Comparison of ENCODE assay signal across 22 cellular contexts in the genomic region with DNA sequence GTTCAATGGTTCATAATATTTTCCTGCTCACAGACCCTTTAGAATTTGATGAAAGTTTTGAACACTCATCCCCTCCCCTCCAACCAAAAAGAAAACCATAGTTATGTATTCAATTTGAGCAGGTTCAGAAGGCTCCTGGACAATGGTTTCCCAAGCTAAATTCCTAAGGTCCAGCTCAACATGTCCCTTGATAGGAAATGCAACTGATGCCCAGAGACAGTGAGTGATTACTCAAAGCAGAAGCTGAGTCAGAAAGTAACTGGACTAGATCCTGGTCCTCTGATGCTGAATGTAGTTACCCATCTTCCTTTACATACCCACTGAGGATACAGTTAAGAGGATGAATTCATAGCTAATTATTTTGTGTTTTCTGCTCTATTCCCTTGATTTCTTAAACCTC.
DNase-seq lines count a peak whose midpoint lies in the region; ATAC-seq and TF ChIP-seq lines count a peak whose summit lies in the region.
"Had no signal": no experiment of that assay in that cellular context is flagged by ENCODE, and none has a peak within 500 bp of the region (broad histone marks: within the 10 kb centered on the region; RNA-seq: fewer than 3 reads in every experiment).

No MANE protein-coding gene starts in this region.

- no peak overlapping the region for H2AFZ ChIP-seq in IMR-90 (replicated peaks; ENCODE audit: low read length, poor library complexity)

- H3K4me3 ChIP-seq in AG10803 (ENCODE audit: low read length) (no peak overlapping the region), IMR-90 (ENCODE audit: insufficient read depth, low read depth, low read length) (no peak overlapping the region), choroid plexus epithelial cell (ENCODE audit: low read depth, low read length) (no peak overlapping the region), right cardiac atrium (ENCODE audit: low read length) (no peak overlapping the region)
- H3K4me3 ChIP-seq: cardiac muscle cell had no signal

- H3K4me3 Mint-ChIP-seq in activated CD8-positive, alpha-beta memory T cell treated with anti-CD3 and anti-CD28 coated beads, Interleukin-2, amount 10 ng/mL, durations not matched to agents 7 days and 5 days, result no peak overlapping the region
- H3K4me3 Mint-ChIP-seq: activated CD4-positive, alpha-beta T cell treated with anti-CD3 and anti-CD28 coated beads, Interleukin-2, amount 10 ng/mL, durations not matched to agents 7 days and 5 days; CD4-positive, alpha-beta memory T cell; dendritic cell treated with granulocyte-macrophage colony-stimulating factor and Interleukin-4, amounts not matched to agents 40 ng/mL and 50 ng/mL, for 4 days; H9; mesothelial cell of epicardium; nephron; stimulated activated naive B cell treated with anti-CD40 and anti-IgM and Interleukin-4, amounts not matched to agents 10 μg/mL and 1 μg/mL and 100 μg/mL, for 72 hours; T-helper 1 cell treated with Interleukin-12 subunit alpha and Interleukin-12 subunit beta and Interleukin-4 antibody, amounts not matched to agents 30 μg/mL and 1 μg/mL, for 36 hours had no signal

- H2BK15ac ChIP-seq in IMR-90 (ENCODE audit: low read depth, low read length), result peak overlapping the region; percentile 80; the same call in 1 of the 3 replicates

- in situ Hi-C loops in IMR-90 (cut with MboI; ENCODE audit: low sequenced_read_pairs), result no loop called here

- H2BK20ac ChIP-seq in IMR-90 (ENCODE audit: low read depth, low read length), result peak overlapping the region; percentile 92

- H4K20me1 ChIP-seq in IMR-90 (ENCODE audit: insufficient read depth, low read length), result no peaks in the 10 kb centered on the region

- H3K56ac ChIP-seq in IMR-90 (ENCODE audit: extremely low read depth, insufficient read depth, low read length), result peak overlapping the region; percentile 76; the same call in 1 of the 2 replicates

- TF ChIP-seq POLR2A in IMR-90 (IDR thresholded peaks at IDR 0.05; ENCODE audit: low read depth, low read length), result no peak

- H3K27me3 Mint-ChIP-seq in activated CD8-positive, alpha-beta memory T cell treated with anti-CD3 and anti-CD28 coated beads, Interleukin-2, amount 10 ng/mL, durations not matched to agents 7 days and 5 days, result no peaks in the 10 kb centered on the region
- H3K27me3 Mint-ChIP-seq: activated CD4-positive, alpha-beta T cell treated with anti-CD3 and anti-CD28 coated beads, Interleukin-2, amount 10 ng/mL, durations not matched to agents 7 days and 5 days; dendritic cell treated with granulocyte-macrophage colony-stimulating factor and Interleukin-4, amounts not matched to agents 40 ng/mL and 50 ng/mL, for 4 days had no signal

- H3K27ac ChIP-seq in IMR-90 (ENCODE audit: insufficient read depth, low read length) (no peak overlapping the region), right cardiac atrium (ENCODE audit: low read length) (no peak overlapping the region)
- H3K27ac ChIP-seq: cardiac muscle cell had no signal

- POLR2A ChIA-PET in IMR-90 (lab: Charles Lee; ENCODE audit: unreplicated experiment), result no interaction called here

- H3K14ac ChIP-seq in IMR-90 (replicated peaks; ENCODE audit: low read depth, low read length), result peak overlapping the region; percentile 68

- no peak for TF ChIP-seq CTCF in AG10803 (conservative IDR thresholded peaks at IDR 0.05; ENCODE audit: low read length)
- no peak for TF ChIP-seq CTCF in IMR-90 (conservative IDR thresholded peaks at IDR 0.05; ENCODE audit: low read depth, low read length)
- TF ChIP-seq CTCF in choroid plexus epithelial cell (conservative IDR thresholded peaks at IDR 0.05; ENCODE audit: low read depth, low read length), result no peak

- H3K27ac Mint-ChIP-seq in activated CD8-positive, alpha-beta memory T cell treated with anti-CD3 and anti-CD28 coated beads, Interleukin-2, amount 10 ng/mL, durations not matched to agents 7 days and 5 days, result no peak overlapping the region
- H3K27ac Mint-ChIP-seq: activated CD4-positive, alpha-beta T cell treated with anti-CD3 and anti-CD28 coated beads, Interleukin-2, amount 10 ng/mL, durations not matched to agents 7 days and 5 days; CD4-positive, alpha-beta memory T cell; dendritic cell treated with granulocyte-macrophage colony-stimulating factor and Interleukin-4, amounts not matched to agents 40 ng/mL and 50 ng/mL, for 4 days; H9; mesothelial cell of epicardium; nephron; stimulated activated naive B cell treated with anti-CD40 and anti-IgM and Interleukin-4, amounts not matched to agents 10 μg/mL and 1 μg/mL and 100 μg/mL, for 72 hours; T-helper 1 cell treated with Interleukin-12 subunit alpha and Interleukin-12 subunit beta and Interleukin-4 antibody, amounts not matched to agents 30 μg/mL and 1 μg/mL, for 36 hours had no signal

- intact Hi-C loops in IMR-90 (cut with micrococcal nuclease) (loop anchor here (10.0 kb wide), 1 partner anchor 372 kb away; no protein-coding TSS in a partner anchor), right cardiac atrium (cut with DNase I) (loop anchor here in 2 of 4 donors (10.0 kb wide), 2 partner anchors 212 to 222 kb away; a partner anchor contains a TSS)

- ATAC-seq in IMR-90 (ENCODE audit: low read depth), result 0 out of 2 replicates have a peak, but pooled peaks have one; percentile 21
- no peak for ATAC-seq in HG03432 (IDR thresholded peaks at IDR 0.05; ENCODE audit: unreplicated experiment)
- ATAC-seq in activated CD8-positive, alpha-beta memory T cell treated with anti-CD3 and anti-CD28 coated beads, Interleukin-2, amount 10 ng/mL, durations not matched to agents 7 days and 5 days, result no peak
- ATAC-seq in HG03457 (IDR thresholded peaks at IDR 0.05; ENCODE audit: unreplicated experiment), result no peak
- ATAC-seq in right cardiac atrium, result no peak
- ATAC-seq: left colon; stimulated activated naive B cell treated with anti-CD40 and anti-IgM and Interleukin-4, amounts not matched to agents 10 μg/mL and 1 μg/mL and 100 μg/mL, for 72 hours had no signal

- no peak overlapping the region for H2AK9ac ChIP-seq in IMR-90 (replicated peaks; ENCODE audit: low read depth, low read length, poor library complexity)

- DNase-seq in AG10803 (ENCODE audit: low read depth), result peak; percentile 63
- DNase-seq in IMR-90, result peak; percentile 77
- peak; percentile 35 for DNase-seq in choroid plexus epithelial cell (ENCODE audit: low read depth)
- peak; percentile 5 for DNase-seq in kidney glomerular epithelial cell (lab: John Stamatoyannopoulos, UW)
- DNase-seq in activated CD8-positive, alpha-beta memory T cell treated with anti-CD3 and anti-CD28 coated beads, Interleukin-2, amount 10 ng/mL, durations not matched to agents 7 days and 5 days, result no peak
- DNase-seq in right cardiac atrium, result no peak
- DNase-seq: activated CD4-positive, alpha-beta T cell treated with anti-CD3 and anti-CD28 coated beads, Interleukin-2, amount 10 ng/mL, durations not matched to agents 7 days and 5 days; CD4-positive, alpha-beta memory T cell; H9; left colon; NCI-H1417 treated with DMSO at 0.1 percent for 48 hours; NCI-H2171; SHP77 treated with DMSO at 0.1 percent for 48 hours; stimulated activated CD4-positive, alpha-beta T cell treated with anti-CD3 and anti-CD28 coated beads, Interleukin-1b, Interleukin-23, amount 100 ng/mL, for 48 hours; stimulated activated naive B cell treated with anti-CD40 and anti-IgM and Interleukin-4, amounts not matched to agents 10 μg/mL and 1 μg/mL and 100 μg/mL, for 72 hours had no signal

- CTCF ChIA-PET in IMR-90 (lab: Yijun Ruan, JAX), result interaction anchor here (0.6 to 1.3 kb wide), 2 partner anchors 8 to 57 kb away, joined by 3 read pairs; no protein-coding TSS in a partner anchor
- CTCF ChIA-PET in activated CD8-positive, alpha-beta memory T cell treated with anti-CD3 and anti-CD28 coated beads, Interleukin-2, amount 10 ng/mL, durations not matched to agents 7 days and 5 days (lab: Charles Lee), result no interaction called here

- peaks cover 8% of the 10 kb centered on the region for H3K9me3 ChIP-seq in IMR-90 (ENCODE audit: control insufficient read depth, insufficient read depth, low read length)
- H3K9me3 ChIP-seq in right cardiac atrium (ENCODE audit: control insufficient read depth, low read length), result no peaks in the 10 kb centered on the region

- no peaks in the 10 kb centered on the region for H3K9me3 Mint-ChIP-seq in activated CD8-positive, alpha-beta memory T cell treated with anti-CD3 and anti-CD28 coated beads, Interleukin-2, amount 10 ng/mL, durations not matched to agents 7 days and 5 days (ENCODE audit: low read depth)
- H3K9me3 Mint-ChIP-seq: activated CD4-positive, alpha-beta T cell treated with anti-CD3 and anti-CD28 coated beads, Interleukin-2, amount 10 ng/mL, durations not matched to agents 7 days and 5 days; T-helper 1 cell treated with Interleukin-12 subunit alpha and Interleukin-12 subunit beta and Interleukin-4 antibody, amounts not matched to agents 30 μg/mL and 1 μg/mL, for 36 hours had no signal

- H2BK5ac ChIP-seq in IMR-90 (ENCODE audit: low read depth, low read length, poor library complexity, severe bottlenecking), result peak overlapping the region; percentile 100

- dilution Hi-C loops in IMR-90 (cut with HindIII; ENCODE audit: low sequenced_read_pairs, unreplicated experiment), result no loop called here

- peak overlapping the region; percentile 88 for H4K8ac ChIP-seq in IMR-90 (ENCODE audit: low read depth in 2 of 2, low read length in 2 of 2)

- no peak overlapping the region; the same call in 1 of the 2 replicates for H3K23ac ChIP-seq in IMR-90 (ENCODE audit: low read depth, low read length)

- peak overlapping the region; percentile 65; the same call in 1 of the 2 replicates for H4K91ac ChIP-seq in IMR-90 (ENCODE audit: insufficient read depth, low read depth, low read length)

- no peak overlapping the region for H3K4me2 ChIP-seq in IMR-90 (ENCODE audit: low read depth, low read length)

- H3K4ac ChIP-seq in IMR-90 (ENCODE audit: low read depth, low read length), result peak overlapping the region; percentile 99

- peaks cover 18% of the 10 kb centered on the region for H3K4me1 ChIP-seq in IMR-90 (ENCODE audit: control insufficient read depth, insufficient read depth, low read length)
- no peaks in the 10 kb centered on the region for H3K4me1 ChIP-seq in right cardiac atrium (ENCODE audit: control insufficient read depth, insufficient read depth, low read length)

- no peaks in the 10 kb centered on the region for H3K4me1 Mint-ChIP-seq in activated CD8-positive, alpha-beta memory T cell treated with anti-CD3 and anti-CD28 coated beads, Interleukin-2, amount 10 ng/mL, durations not matched to agents 7 days and 5 days
- H3K4me1 Mint-ChIP-seq: activated CD4-positive, alpha-beta T cell treated with anti-CD3 and anti-CD28 coated beads, Interleukin-2, amount 10 ng/mL, durations not matched to agents 7 days and 5 days; CD4-positive, alpha-beta memory T cell; mesothelial cell of epicardium; stimulated activated naive B cell treated with anti-CD40 and anti-IgM and Interleukin-4, amounts not matched to agents 10 μg/mL and 1 μg/mL and 100 μg/mL, for 72 hours had no signal

- H3K18ac ChIP-seq in IMR-90 (ENCODE audit: low read depth, low read length), result peak overlapping the region; percentile 83; the same call in 1 of the 2 replicates

- H3K36me3 ChIP-seq in IMR-90 (ENCODE audit: control insufficient read depth, insufficient read depth, low read length), result no peaks in the 10 kb centered on the region
- H3K36me3 ChIP-seq: cardiac muscle cell had no signal

- H3K9me1 ChIP-seq in IMR-90 (ENCODE audit: insufficient read depth, low read length), result peaks cover 21% of the 10 kb centered on the region

- peaks cover 0 to 25% of the 10 kb centered on the region in 2 experiments; a peak in 2 of 4 replicates for H3K79me1 ChIP-seq in IMR-90 (ENCODE audit: low read depth in 1 of 2, low read length in 2 of 2)

- peak overlapping the region; percentile 84; the same call in 1 of the 2 replicates for H4K5ac ChIP-seq in IMR-90 (ENCODE audit: low read depth, low read length)

- H3K36me3 Mint-ChIP-seq in activated CD8-positive, alpha-beta memory T cell treated with anti-CD3 and anti-CD28 coated beads, Interleukin-2, amount 10 ng/mL, durations not matched to agents 7 days and 5 days, result no peaks in the 10 kb centered on the region
- H3K36me3 Mint-ChIP-seq: CD4-positive, alpha-beta memory T cell; mesothelial cell of epicardium; stimulated activated naive B cell treated with anti-CD40 and anti-IgM and Interleukin-4, amounts not matched to agents 10 μg/mL and 1 μg/mL and 100 μg/mL, for 72 hours had no signal

- H3K27me3 ChIP-seq in IMR-90 (ENCODE audit: control insufficient read depth, insufficient read depth, low read length) (no peaks in the 10 kb centered on the region), right cardiac atrium (ENCODE audit: control insufficient read depth, insufficient read depth) (no peaks in the 10 kb centered on the region)
- H3K27me3 ChIP-seq: cardiac muscle cell had no signal

- peak overlapping the region; percentile 100 for H2BK120ac ChIP-seq in IMR-90 (ENCODE audit: low read depth, low read length)

- H2AK5ac ChIP-seq in IMR-90 (ENCODE audit: low read depth, low read length), result peak overlapping the region; percentile 66; the same call in 1 of the 2 replicates

- TF ChIP-seq RAD21 in IMR-90 (IDR thresholded peaks at IDR 0.05; ENCODE audit: low read length), result no peak

- no TSS peak for BruUV-seq in IMR-90 (replicated peaks; lab: Mats Ljungman, UMichigan)

- no peak overlapping the region for H3K9ac ChIP-seq in IMR-90 (ENCODE audit: low read depth, low read length)

Comparison
In these comparisons a context has a peak if more than half of its experiments do, and no peak if none do; other contexts are left out.
1. DNase-seq: peak in AG10803 (single experiment), IMR-90 (single experiment), choroid plexus epithelial cell (single experiment) and kidney glomerular epithelial cell (single experiment); none in activated CD8-positive, alpha-beta memory T cell treated with anti-CD3 and anti-CD28 coated beads, Interleukin-2, amount 10 ng/mL, durations not matched to agents 7 days and 5 days (single experiment) and right cardiac atrium (0 of 3).